Comparison of ENCODE assay signal across 9 cellular contexts in the genomic region with DNA sequence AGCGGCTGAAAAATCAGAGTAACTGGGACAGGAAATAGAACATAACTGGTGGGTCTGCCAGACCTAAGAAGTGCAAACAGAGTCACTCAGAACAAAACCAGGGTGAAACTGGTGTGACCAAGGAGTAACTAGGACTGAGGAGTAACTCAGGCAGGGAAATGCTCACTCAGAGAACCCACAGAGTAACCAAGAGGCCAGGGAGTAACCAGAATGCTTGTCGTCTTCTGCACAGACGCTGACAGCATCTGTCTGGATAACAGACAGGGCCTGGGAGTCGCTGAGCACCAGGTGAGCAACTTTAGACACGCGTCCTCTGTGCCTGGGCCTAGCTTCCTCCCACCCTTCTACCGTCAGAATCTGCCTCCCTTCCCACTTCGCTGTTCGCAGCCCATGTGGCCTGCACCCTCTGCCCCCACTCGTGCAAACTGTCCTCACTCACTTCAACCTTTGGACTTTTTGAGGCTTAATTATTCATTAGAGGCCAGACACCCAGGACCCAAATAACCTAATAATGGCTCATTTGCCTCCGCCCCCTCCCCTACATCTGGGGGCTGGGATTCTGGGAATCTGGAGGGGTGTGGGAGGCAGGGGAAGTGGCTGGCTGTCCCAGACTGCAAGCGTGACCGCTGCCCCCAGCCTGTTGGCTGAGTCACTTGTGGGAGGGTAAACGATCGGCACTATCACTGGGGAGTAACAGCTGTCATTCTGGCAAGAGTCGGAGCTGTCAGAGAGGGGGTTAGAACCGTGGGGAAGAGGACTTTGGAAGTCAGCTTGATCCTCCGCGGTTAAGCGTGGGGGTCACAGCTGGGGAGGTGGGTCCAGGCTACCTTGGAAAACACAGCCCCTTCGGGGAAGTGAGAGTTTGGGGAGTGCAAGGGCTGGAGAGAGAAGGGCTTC. TPM values are rescaled to one million over a fixed set of nuclear protein-coding genes. Genes with fewer than 3 reads are reported as not detected.
A peak's percentile ranks its signal among the peaks of the same experiment; 100 is the strongest.
DNase-seq lines count a peak whose midpoint lies in the region; ATAC-seq and TF ChIP-seq lines count a peak whose summit lies in the region.
"Had no signal": no experiment of that assay in that cellular context is flagged by ENCODE, and none has a peak within 500 bp of the region (broad histone marks: within the 10 kb centered on the region; RNA-seq: fewer than 3 reads in every experiment).

No MANE protein-coding gene starts in this region.

- H3K9me3 ChIP-seq in mucosa of stomach (ENCODE audit: control insufficient read depth, low read length): no peaks in the 10 kb centered on the region

- peaks cover 40% of the 10 kb centered on the region; the same call in 2 of the 3 replicates for H3K4me1 Mint-ChIP-seq in GM23338

- peaks cover 2% of the 10 kb centered on the region for H3K27me3 ChIP-seq in GM06990 (replicated peaks; ENCODE audit: control insufficient read depth, insufficient read depth, low read length)
- peaks cover 26% of the 10 kb centered on the region for H3K27me3 ChIP-seq in GM23338 (ENCODE audit: insufficient read depth)
- H3K27me3 ChIP-seq in mucosa of stomach (ENCODE audit: control insufficient read depth, insufficient read depth, low read length): no peaks in the 10 kb centered on the region

- no peaks in the 10 kb centered on the region for H3K9me3 Mint-ChIP-seq in GM23338

- H3K4me2 ChIP-seq in GM23338: peak overlapping the region; percentile 95

- DNase-seq in GM06990 (ENCODE audit: extremely low read depth, insufficient read length) (peak; percentile 68), GM23338 (ENCODE audit: low spot score) (no peak), Kasumi-1 (lab: John Stamatoyannopoulos, UW) (peak; percentile 67 to 72), DMS153 (lab: John Stamatoyannopoulos, UW) (no peak)
- peak; percentile 56 for DNase-seq in activated CD4-positive, CD25-positive, alpha-beta regulatory T cell treated with anti-CD3 and anti-CD28 coated beads, Interleukin-2, amount 50 U/mL, for 72 hours
- DNase-seq in effector CD8-positive, alpha-beta T cell (lab: John Stamatoyannopoulos, UW): peak; percentile 20
- peak; percentile 56 for DNase-seq in stimulated activated naive CD4-positive, alpha-beta T cell treated with Interleukin-2 at 50 U/mL for 16 hours (lab: John Stamatoyannopoulos, UW)

- no peak overlapping the region for H3K27ac ChIP-seq in GM23338 (ENCODE audit: low read depth)
- H3K27ac ChIP-seq: epithelial cell of prostate had no signal

- TF ChIP-seq CTCF in GM06990 (IDR thresholded peaks at IDR 0.05; ENCODE audit: insufficient read depth, low read length, poor library complexity, severe bottlenecking) (no peak), GM23338 (conservative IDR thresholded peaks at IDR 0.05; ENCODE audit: low read depth in 2 of 2) (no peak)

- no peaks in the 10 kb centered on the region for H3K9me2 ChIP-seq in GM23338 (ENCODE audit: insufficient read depth)

- no peaks in the 10 kb centered on the region for H3K79me2 ChIP-seq in GM23338 (replicated peaks; ENCODE audit: insufficient read depth)

- H3F3A ChIP-seq in GM23338 (replicated peaks; ENCODE audit: low read depth): 0 out of 2 replicates have a peak, but pooled peaks cover 8% of the 10 kb centered on the region

- peak overlapping the region; percentile 71 for H3K4me3 Mint-ChIP-seq in GM23338

- no peak overlapping the region for H3K27ac Mint-ChIP-seq in GM23338

- no peaks in the 10 kb centered on the region for H4K20me1 ChIP-seq in GM23338 (replicated peaks; ENCODE audit: insufficient read depth)

- peak overlapping the region; percentile 63 for H3K9ac ChIP-seq in mucosa of stomach (ENCODE audit: low read length)

- peak overlapping the region; percentile 99 for H2AFZ ChIP-seq in GM23338

- no peaks in the 10 kb centered on the region for H3K36me3 ChIP-seq in GM06990 (ENCODE audit: control insufficient read depth, insufficient read depth, low read length)
- H3K36me3 ChIP-seq in GM23338 (ENCODE audit: insufficient read depth): no peaks in the 10 kb centered on the region
- H3K36me3 ChIP-seq in mucosa of stomach (ENCODE audit: control insufficient read depth, insufficient read depth, low read length): no peaks in the 10 kb centered on the region

- ATAC-seq in GM23338: peak; percentile 8; the same call in 2 of the 3 replicates

- peaks cover 23% of the 10 kb centered on the region for H3K4me1 ChIP-seq in GM23338 (ENCODE audit: insufficient read depth)
- H3K4me1 ChIP-seq in mucosa of stomach (ENCODE audit: control insufficient read depth, insufficient read depth, low read length): peaks cover 45% of the 10 kb centered on the region

- no peaks in the 10 kb centered on the region for H3K36me3 Mint-ChIP-seq in GM23338 (ENCODE audit: low read depth)

- peaks cover 32% of the 10 kb centered on the region for H3K27me3 Mint-ChIP-seq in GM23338 (ENCODE audit: insufficient read depth, low read depth, poor library complexity)

- H3K4me3 ChIP-seq in GM06990 (replicated peaks; ENCODE audit: low read depth, low read length) (peak overlapping the region; percentile 15; the same call in 1 of the 2 replicates), GM23338 (peak overlapping the region; percentile 79), mucosa of stomach (ENCODE audit: low read length) (no peak overlapping the region)

TF ChIP-seq in GM23338, 12 proteins besides CTCF, POLR2A, EP300 and RAD21 (continues in another document):
- TF ChIP-seq, protein P1, sequence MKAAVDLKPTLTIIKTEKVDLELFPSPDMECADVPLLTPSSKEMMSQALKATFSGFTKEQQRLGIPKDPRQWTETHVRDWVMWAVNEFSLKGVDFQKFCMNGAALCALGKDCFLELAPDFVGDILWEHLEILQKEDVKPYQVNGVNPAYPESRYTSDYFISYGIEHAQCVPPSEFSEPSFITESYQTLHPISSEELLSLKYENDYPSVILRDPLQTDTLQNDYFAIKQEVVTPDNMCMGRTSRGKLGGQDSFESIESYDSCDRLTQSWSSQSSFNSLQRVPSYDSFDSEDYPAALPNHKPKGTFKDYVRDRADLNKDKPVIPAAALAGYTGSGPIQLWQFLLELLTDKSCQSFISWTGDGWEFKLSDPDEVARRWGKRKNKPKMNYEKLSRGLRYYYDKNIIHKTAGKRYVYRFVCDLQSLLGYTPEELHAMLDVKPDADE (IDR thresholded peaks at IDR 0.05): no peak
- TF ChIP-seq, protein P2, sequence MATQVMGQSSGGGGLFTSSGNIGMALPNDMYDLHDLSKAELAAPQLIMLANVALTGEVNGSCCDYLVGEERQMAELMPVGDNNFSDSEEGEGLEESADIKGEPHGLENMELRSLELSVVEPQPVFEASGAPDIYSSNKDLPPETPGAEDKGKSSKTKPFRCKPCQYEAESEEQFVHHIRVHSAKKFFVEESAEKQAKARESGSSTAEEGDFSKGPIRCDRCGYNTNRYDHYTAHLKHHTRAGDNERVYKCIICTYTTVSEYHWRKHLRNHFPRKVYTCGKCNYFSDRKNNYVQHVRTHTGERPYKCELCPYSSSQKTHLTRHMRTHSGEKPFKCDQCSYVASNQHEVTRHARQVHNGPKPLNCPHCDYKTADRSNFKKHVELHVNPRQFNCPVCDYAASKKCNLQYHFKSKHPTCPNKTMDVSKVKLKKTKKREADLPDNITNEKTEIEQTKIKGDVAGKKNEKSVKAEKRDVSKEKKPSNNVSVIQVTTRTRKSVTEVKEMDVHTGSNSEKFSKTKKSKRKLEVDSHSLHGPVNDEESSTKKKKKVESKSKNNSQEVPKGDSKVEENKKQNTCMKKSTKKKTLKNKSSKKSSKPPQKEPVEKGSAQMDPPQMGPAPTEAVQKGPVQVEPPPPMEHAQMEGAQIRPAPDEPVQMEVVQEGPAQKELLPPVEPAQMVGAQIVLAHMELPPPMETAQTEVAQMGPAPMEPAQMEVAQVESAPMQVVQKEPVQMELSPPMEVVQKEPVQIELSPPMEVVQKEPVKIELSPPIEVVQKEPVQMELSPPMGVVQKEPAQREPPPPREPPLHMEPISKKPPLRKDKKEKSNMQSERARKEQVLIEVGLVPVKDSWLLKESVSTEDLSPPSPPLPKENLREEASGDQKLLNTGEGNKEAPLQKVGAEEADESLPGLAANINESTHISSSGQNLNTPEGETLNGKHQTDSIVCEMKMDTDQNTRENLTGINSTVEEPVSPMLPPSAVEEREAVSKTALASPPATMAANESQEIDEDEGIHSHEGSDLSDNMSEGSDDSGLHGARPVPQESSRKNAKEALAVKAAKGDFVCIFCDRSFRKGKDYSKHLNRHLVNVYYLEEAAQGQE (IDR thresholded peaks at IDR 0.05; ENCODE audit: unreplicated experiment): no peak
- TF ChIP-seq CREB1 (CRISPR knock-in tag; IDR thresholded peaks at IDR 0.05; ENCODE audit: low read depth) (no peak), STAT1 (IDR thresholded peaks at IDR 0.05; ENCODE audit: unreplicated experiment) (no peak), POLR2AphosphoS5 (IDR thresholded peaks at IDR 0.05; ENCODE audit: low read depth) (no peak), EZH2 (IDR thresholded peaks at IDR 0.05; ENCODE audit: low read depth, unreplicated experiment) (no peak), ZNF114 (CRISPR knock-in tag; IDR thresholded peaks at IDR 0.05) (no peak), EZH2phosphoT487 (IDR thresholded peaks at IDR 0.05; ENCODE audit: unreplicated experiment) (no peak), NANOG (IDR thresholded peaks at IDR 0.05; ENCODE audit: borderline replicate concordance) (no peak), ZNF331 (CRISPR knock-in tag; IDR thresholded peaks at IDR 0.05; ENCODE audit: low read depth) (no peak), JUNB (IDR thresholded peaks at IDR 0.05; ENCODE audit: unreplicated experiment) (no peak)

RNA-seq across cellular contexts. Expression of a gene that starts 0.6 kb away (rescaled TPM):
- total RNA-seq in GM23338 (2014; rRNA removed; shearing (Covaris generic)): 3.5 and 3.8 TPM in 2 replicates
- polyA plus RNA-seq in GM23338 (2016; fragmentation: Nextera tagmentation; extraction: Ambion mirVana): 1.4 and 1.6 TPM in 2 replicates

RNA-seq across cellular contexts. Expression of a gene that starts 27.0 kb away (rescaled TPM):
- total RNA-seq in GM23338 (2014; rRNA removed; shearing (Covaris generic)): 54.1 and 58.4 TPM in 2 replicates
- 25.0 and 28.7 TPM in 2 replicates for polyA plus RNA-seq in GM23338 (2016; fragmentation: Nextera tagmentation; extraction: Ambion mirVana)

RNA-seq across cellular contexts. Expression of a gene that starts 44.4 kb away (rescaled TPM):
- not detected in 2 replicates for total RNA-seq in GM23338 (2014; rRNA removed; shearing (Covaris generic))
- not detected in 2 replicates for polyA plus RNA-seq in GM23338 (2016; fragmentation: Nextera tagmentation; extraction: Ambion mirVana)

Comparison
In these comparisons a context has a peak if more than half of its experiments do, and no peak if none do; other contexts are left out.
1. DNase-seq: peak in GM06990 (single experiment), Kasumi-1 (2 of 2), activated CD4-positive, CD25-positive, alpha-beta regulatory T cell treated with anti-CD3 and anti-CD28 coated beads, Interleukin-2, amount 50 U/mL, for 72 hours (single experiment), effector CD8-positive, alpha-beta T cell (single experiment) and stimulated activated naive CD4-positive, alpha-beta T cell treated with Interleukin-2 at 50 U/mL for 16 hours (single experiment); none in GM23338 (single experiment) and DMS153 (single experiment).